Comparison of ENCODE assay signal across 8 cellular contexts in genomic region chr17:75404223-75404738, GRCh38. TPM values are rescaled to one million over a fixed set of nuclear protein-coding genes. Genes with fewer than 3 reads are reported as not detected.
A peak's percentile ranks its signal among the peaks of the same experiment; 100 is the strongest.
DNase-seq lines count a peak whose midpoint lies in the region; ATAC-seq and TF ChIP-seq lines count a peak whose summit lies in the region.

No MANE protein-coding gene starts in this region.

- peaks cover 26% of the 10 kb centered on the region for H4K20me1 ChIP-seq in hepatocyte (ENCODE audit: insufficient read depth, poor library complexity, severe bottlenecking)

- H3K4me2 ChIP-seq in hepatocyte: peak overlapping the region; percentile 89

- no peak for TF ChIP-seq POLR2A in prostate gland (IDR thresholded peaks at IDR 0.05)

- H3K27ac ChIP-seq in hepatocyte (peak overlapping the region; percentile 71), prostate gland (peak overlapping the region; percentile 76 to 82)

- H3K9me3 ChIP-seq in hepatocyte (ENCODE audit: low read depth) (no peaks in the 10 kb centered on the region), prostate gland (no peaks in the 10 kb centered on the region)

- ATAC-seq in GM19455 (IDR thresholded peaks at IDR 0.05; ENCODE audit: unreplicated experiment): no peak

- H3K79me2 ChIP-seq in hepatocyte: peaks cover 55% of the 10 kb centered on the region

- no peaks in the 10 kb centered on the region for H3K9me2 ChIP-seq in hepatocyte (replicated peaks; ENCODE audit: insufficient read depth)

- intact Hi-C loops in prostate gland (cut with DNase I): loop anchor here (2.0 kb wide), 1 partner anchor 81 kb away; no protein-coding TSS in a partner anchor

- H2AFZ ChIP-seq in hepatocyte: no peak overlapping the region

- peak; percentile 99 for TF ChIP-seq CTCF in astrocyte of the cerebellum (IDR thresholded peaks at IDR 0.05; ENCODE audit: low read depth, low read length, missing control alignments)
- peak; percentile 77 for TF ChIP-seq CTCF in hepatocyte (IDR thresholded peaks at IDR 0.05; ENCODE audit: poor library complexity)
- peak; percentile 40 to 71 (median 54) for TF ChIP-seq CTCF in prostate gland (IDR thresholded peaks at IDR 0.05)

- in situ Hi-C loops in astrocyte of the cerebellum (cut with HindIII; ENCODE audit: low sequenced_read_pairs): no loop called here

- H3K4me1 ChIP-seq in hepatocyte (ENCODE audit: insufficient read depth) (peaks cover 5% of the 10 kb centered on the region), prostate gland (replicated peaks) (no peaks in the 10 kb centered on the region)

- H3K36me3 ChIP-seq in hepatocyte (replicated peaks; ENCODE audit: insufficient read depth, low read depth) (no peaks in the 10 kb centered on the region), prostate gland (no peaks in the 10 kb centered on the region)

- DNase-seq in GM04504 (ENCODE audit: low read depth): peak; percentile 64
- DNase-seq in NCI-H1092 treated with DMSO at 0.1 percent for 48 hours (lab: John Stamatoyannopoulos, UW): peak; percentile 62
- DNase-seq in SW480 (ENCODE audit: low spot score): peak; percentile 85
- DNase-seq in astrocyte of the cerebellum (ENCODE audit: low read depth): peak; percentile 74
- DNase-seq in hepatocyte (ENCODE audit: low spot score): peak; percentile 88
- DNase-seq in prostate gland (ENCODE audit: low spot score): peak; percentile 54
- no peak for DNase-seq in 8988T

- no peaks in the 10 kb centered on the region for H3K27me3 ChIP-seq in hepatocyte
- H3K27me3 ChIP-seq in prostate gland (replicated peaks; ENCODE audit: insufficient read depth): no peaks in the 10 kb centered on the region

- 2% methylated on average over 15 of the region's 15 CpGs for WGBS in hepatocyte (ENCODE audit: low lambda C conversion rate, missing lambda C conversion rate)
- WGBS in prostate gland: under 1% methylated on average over 15 of the region's 15 CpGs

- H3K4me3 ChIP-seq in astrocyte of the cerebellum (ENCODE audit: low read depth, low read length): peak overlapping the region; percentile 99
- peak overlapping the region; percentile 80 for H3K4me3 ChIP-seq in hepatocyte
- H3K4me3 ChIP-seq in prostate gland: peak overlapping the region; percentile 78 to 84

RNA-seq across cellular contexts. Expression of gene GRB2, which starts 1.2 kb away (rescaled TPM):
- total RNA-seq in hepatocyte (90.6 and 101 TPM in 2 replicates), prostate gland (10 to 100 TPM; 88.3 to 95.7 TPM)
- polyA plus RNA-seq in hepatocyte: 82.7 and 86.7 TPM in 2 replicates

RNA-seq across cellular contexts. Expression of gene TMEM94, which starts 52.2 kb away (rescaled TPM):
- total RNA-seq in hepatocyte: 18.7 and 53.5 TPM in 2 replicates
- 43.5 and 50.7 TPM in 2 replicates for polyA plus RNA-seq in hepatocyte
- 100 to 1,000 TPM in 1 of 2 donors, 10 to 100 TPM in 1; 63.5 to 128 TPM for total RNA-seq in prostate gland
